ENCODE assay signal across 37 cellular contexts in genomic region chr7:101668726-101669125, GRCh38. TPM values are rescaled to one million over a fixed set of nuclear protein-coding genes. Genes with fewer than 3 reads are reported as not detected.
"Had no signal": no experiment of that assay in that cellular context is flagged by ENCODE, and none has a peak within 500 bp of the region (broad histone marks: within the 10 kb centered on the region; RNA-seq: fewer than 3 reads in every experiment).

No MANE protein-coding gene starts in this region.

- H3K4me1 ChIP-seq: adrenal gland, body of pancreas, breast epithelium had no signal

- H3K27me3 ChIP-seq: adrenal gland, body of pancreas, brain microvascular endothelial cell had no signal

- H3K4me3 ChIP-seq: adrenal gland, body of pancreas, breast epithelium had no signal

- DNase-seq: activated B cell treated with CpG ODN at 0.5 μM for 24 hours; activated CD4-positive, alpha-beta T cell treated with anti-CD3 and anti-CD28 coated beads for 4 hours; activated CD4-positive, alpha-beta T cell treated with anti-CD3 and anti-CD28 coated beads, Interleukin-2, amount 10 ng/mL, durations not matched to agents 24 days and 14 days; activated CD4-positive, alpha-beta T cell treated with anti-CD3 and anti-CD28 coated beads, Interleukin-2, amount 50 U/mL, for 1 hour; activated CD4-positive, alpha-beta T cell treated with anti-CD3 and anti-CD28 coated beads, Interleukin-2, amount 50 U/mL, for 4 hours; activated CD4-positive, CD25-positive, alpha-beta regulatory T cell treated with anti-CD3 and anti-CD28 coated beads, Interleukin-2, amount 50 U/mL, for 72 hours; activated CD8-positive, alpha-beta memory T cell treated with anti-CD3 and anti-CD28 coated beads, Interleukin-2, amount 50 U/mL, for 4 hours; activated effector memory CD4-positive, alpha-beta T cell treated with anti-CD3 and anti-CD28 coated beads, Interleukin-2, amount 50 U/mL, for 16 hours; activated gamma-delta T cell treated with Interleukin-2 at 50 U/mL for 16 hours; activated naive CD4-positive, alpha-beta T cell; activated naive CD4-positive, alpha-beta T cell treated with anti-CD3 and anti-CD28 coated beads, Interleukin-2, amount 50 U/mL, for 16 hours; activated naive CD8-positive, alpha-beta T cell treated with anti-CD3 and anti-CD28 coated beads for 36 hours; activated T-cell treated with anti-CD3 and anti-CD28 coated beads for 4 hours; activated T-cell treated with anti-CD3 and anti-CD28 coated beads, Interleukin-2, amount 50 U/mL, for 1 hour; activated T-cell treated with anti-CD3 and anti-CD28 coated beads, Interleukin-2, amount 50 U/mL, for 4 hours; adrenal gland; amniotic stem cell; aorta; body of pancreas; brain microvascular endothelial cell; central memory CD4-positive, alpha-beta T cell; T-helper 2 cell; T-helper 9 cell had no signal

- H3K36me3 ChIP-seq: adrenal gland, brain microvascular endothelial cell, breast epithelium had no signal

- FAIRE-seq: astrocyte, TTC549 had no signal

- ATAC-seq: activated CD8-positive, alpha-beta T cell treated with anti-CD3 and anti-CD28 coated beads for 36 hours; activated naive CD4-positive, alpha-beta T cell treated with anti-CD3 and anti-CD28 coated beads, Interleukin-2, amount 50 U/mL, for 72 hours; activated T-cell treated with anti-CD3 and anti-CD28 coated beads, Interleukin-2, amount 50 U/mL, for 4 hours; activated T-cell treated with anti-CD3 and anti-CD28 coated beads, Interleukin-2, amount 50 U/mL, for 72 hours; activated T-helper 17 cell treated with anti-CD3 and anti-CD28 coated beads, Interleukin-2, amount 50 U/mL, for 72 hours; body of pancreas had no signal

- H3K27ac ChIP-seq: adrenal gland, body of pancreas, brain microvascular endothelial cell, breast epithelium, VCaP had no signal

- H3K9me3 ChIP-seq: adrenal gland, body of pancreas had no signal

RNA-seq across cellular contexts. Expression of gene MYL10, which starts 39.6 kb away (rescaled TPM):
- total RNA-seq: activated B cell treated with CpG ODN at 0.5 μM for 24 hours; activated CD4-positive, alpha-beta memory T cell treated with anti-CD3 and anti-CD28 coated beads for 36 hours; activated CD4-positive, alpha-beta T cell treated with anti-CD3 and anti-CD28 coated beads, Interleukin-2, amount 10 ng/mL, durations not matched to agents 24 days and 14 days; activated CD8-positive, alpha-beta memory T cell treated with anti-CD3 and anti-CD28 coated beads for 36 hours; activated CD8-positive, alpha-beta T cell treated with anti-CD3 and anti-CD28 coated beads for 36 hours; activated naive CD4-positive, alpha-beta T cell treated with anti-CD3 and anti-CD28 coated beads for 36 hours; activated naive CD4-positive, alpha-beta T cell treated with anti-CD3 and anti-CD28 coated beads, Interleukin-2, amount 50 U/mL, for 72 hours; activated naive CD8-positive, alpha-beta T cell treated with anti-CD3 and anti-CD28 coated beads for 36 hours; activated T-cell treated with anti-CD3 and anti-CD28 coated beads, Interleukin-2, amount 50 U/mL, for 4 hours; activated T-cell treated with anti-CD3 and anti-CD28 coated beads, Interleukin-2, amount 50 U/mL, for 72 hours; activated T-helper 1 cell treated with anti-CD3 and anti-CD28 coated beads, Interleukin-12 subunit alpha, Interleukin-12 subunit beta, Interleukin-2, Interleukin-4 antibody, amounts not matched to agents 30 ng/mL and 10 ng/mL and 1 ng/mL, durations not matched to agents 14 hours and 24 hours and 36 hours; activated T-helper 17 cell treated with anti-CD3 and anti-CD28 coated beads, Interleukin-2, amount 50 U/mL, for 72 hours; adrenal gland; aorta; body of pancreas; breast epithelium; cardiac septum; cerebellum had no signal
- polyA plus RNA-seq: adrenal gland, aorta had no signal
